ENCODE assay signal across 8 cellular contexts in genomic region chr22:20979940-20980453, GRCh38. TPM values are rescaled to one million over a fixed set of nuclear protein-coding genes. Genes with fewer than 3 reads are reported as not detected.
DNase-seq lines count a peak whose midpoint lies in the region; ATAC-seq and TF ChIP-seq lines count a peak whose summit lies in the region.

No MANE protein-coding gene starts in this region.

- ATAC-seq in naive thymus-derived CD8-positive, alpha-beta T cell: no peak
- ATAC-seq in GM21423 (IDR thresholded peaks at IDR 0.05; ENCODE audit: unreplicated experiment): no peak

- DNase-seq in epithelial cell of esophagus (ENCODE audit: low read depth) (no peak), hepatic stellate cell (ENCODE audit: low spot score) (no peak), erythroblast (lab: John Stamatoyannopoulos, UW) (no peak)
- DNase-seq in naive thymus-derived CD8-positive, alpha-beta T cell: no peak
- no peak for DNase-seq in central memory CD4-positive, alpha-beta T cell

- H3K27ac ChIP-seq in 22Rv1 (peak overlapping the region; percentile 85), HUES64 (ENCODE audit: low read depth, low read length) (no peak overlapping the region; the same call in 1 of the 2 replicates)

- peaks cover 9% of the 10 kb centered on the region for H3K9me3 ChIP-seq in HUES64 (ENCODE audit: insufficient read depth, low read depth, low read length)

- peaks cover 0 to 2% (median 0%) of the 10 kb centered on the region in 3 donors for H3K36me3 Mint-ChIP-seq in naive thymus-derived CD8-positive, alpha-beta T cell

- H3K9ac ChIP-seq in HUES64 (ENCODE audit: low read depth, low read length): peak overlapping the region; percentile 17; the same call in 1 of the 2 replicates

- WGBS in HUES64: 59% methylated on average over 13 of the region's 13 CpGs

- TF ChIP-seq CTCF in 22Rv1 (IDR thresholded peaks at IDR 0.05) (no peak), epithelial cell of esophagus (IDR thresholded peaks at IDR 0.05; ENCODE audit: insufficient read depth, low read depth, low read length, missing control alignments) (no peak)

- peaks cover 5% of the 10 kb centered on the region; the same call in 1 of the 2 replicates for H3K36me3 ChIP-seq in HUES64 (ENCODE audit: insufficient read depth, low read length)

- TF ChIP-seq POLR2A in erythroblast (IDR thresholded peaks at IDR 0.05; ENCODE audit: low read length): no peak

- H3K4me1 ChIP-seq in HUES64 (ENCODE audit: insufficient read depth, low read length): peaks cover 14% of the 10 kb centered on the region

- H3K4me3 ChIP-seq in HUES64 (ENCODE audit: low read length) (peak overlapping the region; percentile 52), epithelial cell of esophagus (ENCODE audit: low read length) (peak overlapping the region; percentile 31)

- H3K27ac Mint-ChIP-seq in naive thymus-derived CD8-positive, alpha-beta T cell: peak overlapping the region in 9 of 10 donors; percentile 47 to 94 (median 74)

- H3K27me3 Mint-ChIP-seq in naive thymus-derived CD8-positive, alpha-beta T cell: peaks cover 0 to 4% (median 0%) of the 10 kb centered on the region in 5 donors

- H3K4me3 Mint-ChIP-seq in naive thymus-derived CD8-positive, alpha-beta T cell: peak overlapping the region in 7 of 10 donors; percentile 8 to 97 (median 86)

- H3K27me3 ChIP-seq in HUES64 (ENCODE audit: insufficient read depth, low read length): peaks cover 17% of the 10 kb centered on the region

- peaks cover 0 to 4% (median 0%) of the 10 kb centered on the region in 9 donors for H3K9me3 Mint-ChIP-seq in naive thymus-derived CD8-positive, alpha-beta T cell

- peaks cover 28 to 50% (median 49%) of the 10 kb centered on the region in 4 donors for H3K4me1 Mint-ChIP-seq in naive thymus-derived CD8-positive, alpha-beta T cell

- POLR2A ChIA-PET in naive thymus-derived CD8-positive, alpha-beta T cell (lab: Charles Lee): interaction anchor here (4.3 kb wide), 1 partner anchor 22 kb away, joined by 78 read pairs; the partner anchor contains the start of gene THAP7

RNA-seq across cellular contexts. Expression of gene LZTR1, which starts 2.1 kb away (rescaled TPM):
- polyA plus RNA-seq in HUES64 (2013, experiment 1 of 2): 15.3 TPM
- 16.1 TPM for polyA plus RNA-seq in HUES64 (2013, experiment 2 of 2)
- total RNA-seq in naive thymus-derived CD8-positive, alpha-beta T cell: 100 to 1,000 TPM in 1 of 2 experiments, 10 to 100 TPM in 1; 92.9 to 103 TPM
- polyA plus RNA-seq in naive thymus-derived CD8-positive, alpha-beta T cell: 10 to 100 TPM in 2 of 3 donors, 1 to 10 TPM in 1; 8.6 to 14.5 (median 12.3) TPM

RNA-seq across cellular contexts. Expression of gene AIFM3, which starts 12.9 kb away (rescaled TPM):
- polyA plus RNA-seq in HUES64 (2013, experiment 1 of 2): 0.50 TPM
- 0.25 TPM for polyA plus RNA-seq in HUES64 (2013, experiment 2 of 2)
- total RNA-seq in naive thymus-derived CD8-positive, alpha-beta T cell: 1 to 10 TPM in 1 of 2 experiments, under 1 TPM in 1; 0.47 to 1.3 TPM
- polyA plus RNA-seq in naive thymus-derived CD8-positive, alpha-beta T cell: under 1 TPM; 0.16 to 0.53 (median 0.32) TPM

RNA-seq across cellular contexts. Expression of gene THAP7, which starts 21.9 kb away (rescaled TPM):
- polyA plus RNA-seq in HUES64 (2013, experiment 1 of 2): 18.3 TPM
- 18.3 TPM for polyA plus RNA-seq in HUES64 (2013, experiment 2 of 2)
- total RNA-seq in naive thymus-derived CD8-positive, alpha-beta T cell: 10 to 100 TPM; 68.5 to 70.5 TPM
- 10 to 100 TPM; 31.7 to 55.5 (median 41.1) TPM for polyA plus RNA-seq in naive thymus-derived CD8-positive, alpha-beta T cell

RNA-seq across cellular contexts. Expression of gene P2RX6, which starts 35.0 kb away (rescaled TPM):
- 0.35 TPM for polyA plus RNA-seq in HUES64 (2013, experiment 1 of 2)
- 0.57 TPM for polyA plus RNA-seq in HUES64 (2013, experiment 2 of 2)
- 1 to 10 TPM; 2.7 to 4.5 TPM for total RNA-seq in naive thymus-derived CD8-positive, alpha-beta T cell
- 1 to 10 TPM in 1 of 3 donors, under 1 TPM in 2; 0.25 to 1.1 (median 0.74) TPM for polyA plus RNA-seq in naive thymus-derived CD8-positive, alpha-beta T cell

RNA-seq across cellular contexts. Expression of gene SLC7A4, which starts 52.4 kb away (rescaled TPM):
- 0.20 TPM for polyA plus RNA-seq in HUES64 (2013, experiment 1 of 2)
- 0.38 TPM for polyA plus RNA-seq in HUES64 (2013, experiment 2 of 2)
- 1 to 10 TPM in 1 of 2 experiments, under 1 TPM in 1; 0.69 to 1.3 TPM for total RNA-seq in naive thymus-derived CD8-positive, alpha-beta T cell
- 1 to 10 TPM in 2 of 3 donors, under 1 TPM in 1; 0.99 to 1.4 (median 1.2) TPM for polyA plus RNA-seq in naive thymus-derived CD8-positive, alpha-beta T cell
